Comparison of ENCODE assay signal across 28 cellular contexts in genomic region chr2:363823-364470, GRCh38.
"Had no signal": no experiment of that assay in that cellular context is flagged by ENCODE, and none has a peak within 500 bp of the region (broad histone marks: within the 10 kb centered on the region; RNA-seq: fewer than 3 reads in every experiment).

No MANE protein-coding gene starts in this region.

- H3K36me3 ChIP-seq: colonic mucosa, esophagus muscularis mucosa, esophagus squamous epithelium, gastrocnemius medialis, gastroesophageal sphincter, heart left ventricle, heart right ventricle had no signal

- ATAC-seq: effector memory CD8-positive, alpha-beta T cell; esophagus mucosa; foreskin keratinocyte; gastrocnemius medialis; gastroesophageal sphincter; heart left ventricle; heart right ventricle had no signal

- FAIRE-seq: colon, endometrium, endothelial cell of umbilical vein, frontal cortex had no signal

- DNase-seq: colonic mucosa; cortex of kidney; dermis blood vessel endothelial cell; dorsolateral prefrontal cortex; effector CD4-positive, alpha-beta T cell; effector CD8-positive, alpha-beta T cell; effector memory CD4-positive, alpha-beta T cell; effector memory CD8-positive, alpha-beta T cell; endodermal cell; erythroblast; esophagus squamous epithelium; foreskin fibroblast; foreskin keratinocyte; foreskin melanocyte; gastrocnemius medialis; glutamatergic neuron; head of caudate nucleus; heart left ventricle; heart right ventricle had no signal

- H3K9me3 ChIP-seq: colonic mucosa, esophagus squamous epithelium, gastrocnemius medialis, gastroesophageal sphincter had no signal

- H3K4me1 ChIP-seq: colonic mucosa, esophagus muscularis mucosa, foreskin keratinocyte, gastrocnemius medialis, gastroesophageal sphincter, heart left ventricle, heart right ventricle had no signal

- H3K27ac ChIP-seq: colonic mucosa, coronary artery, dorsolateral prefrontal cortex, epithelial cell of prostate, esophagus muscularis mucosa, esophagus squamous epithelium, foreskin keratinocyte, gastrocnemius medialis, gastroesophageal sphincter, heart left ventricle, heart right ventricle had no signal

- H3K27me3 ChIP-seq: colonic mucosa, foreskin keratinocyte, gastrocnemius medialis had no signal

- H3K4me3 ChIP-seq: colonic mucosa, coronary artery, dorsolateral prefrontal cortex, esophagus muscularis mucosa, esophagus squamous epithelium, gastrocnemius medialis, gastroesophageal sphincter, heart left ventricle, heart right ventricle had no signal
